Comparison of ENCODE assay signal across 2 cellular contexts in the genomic region with DNA sequence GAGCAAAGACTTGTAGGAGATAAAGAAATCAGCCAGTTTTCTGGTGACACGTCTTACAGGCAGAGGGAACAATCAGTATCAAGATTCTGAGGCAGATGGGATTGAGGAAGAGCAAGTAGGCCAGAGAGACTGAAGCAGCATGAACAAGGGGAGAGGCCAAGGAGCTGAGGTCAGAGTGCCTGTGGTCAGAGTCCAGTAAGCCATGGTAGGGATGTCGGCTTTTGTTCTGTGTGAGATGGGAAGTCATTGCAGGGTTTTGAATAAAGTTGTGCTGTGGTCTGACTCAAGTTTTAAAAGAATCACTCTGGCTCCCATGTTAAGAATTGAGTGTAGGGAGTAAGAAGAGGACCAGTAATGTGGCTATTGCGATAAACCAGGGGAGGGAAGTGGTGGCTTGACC.
TF ChIP-seq lines count a peak whose summit lies in the region.

No MANE protein-coding gene starts in this region.

TF ChIP-seq in SK-N-SH, 30 proteins besides CTCF, POLR2A, EP300 and RAD21 (continued from another document):
- TF ChIP-seq, protein P1, sequence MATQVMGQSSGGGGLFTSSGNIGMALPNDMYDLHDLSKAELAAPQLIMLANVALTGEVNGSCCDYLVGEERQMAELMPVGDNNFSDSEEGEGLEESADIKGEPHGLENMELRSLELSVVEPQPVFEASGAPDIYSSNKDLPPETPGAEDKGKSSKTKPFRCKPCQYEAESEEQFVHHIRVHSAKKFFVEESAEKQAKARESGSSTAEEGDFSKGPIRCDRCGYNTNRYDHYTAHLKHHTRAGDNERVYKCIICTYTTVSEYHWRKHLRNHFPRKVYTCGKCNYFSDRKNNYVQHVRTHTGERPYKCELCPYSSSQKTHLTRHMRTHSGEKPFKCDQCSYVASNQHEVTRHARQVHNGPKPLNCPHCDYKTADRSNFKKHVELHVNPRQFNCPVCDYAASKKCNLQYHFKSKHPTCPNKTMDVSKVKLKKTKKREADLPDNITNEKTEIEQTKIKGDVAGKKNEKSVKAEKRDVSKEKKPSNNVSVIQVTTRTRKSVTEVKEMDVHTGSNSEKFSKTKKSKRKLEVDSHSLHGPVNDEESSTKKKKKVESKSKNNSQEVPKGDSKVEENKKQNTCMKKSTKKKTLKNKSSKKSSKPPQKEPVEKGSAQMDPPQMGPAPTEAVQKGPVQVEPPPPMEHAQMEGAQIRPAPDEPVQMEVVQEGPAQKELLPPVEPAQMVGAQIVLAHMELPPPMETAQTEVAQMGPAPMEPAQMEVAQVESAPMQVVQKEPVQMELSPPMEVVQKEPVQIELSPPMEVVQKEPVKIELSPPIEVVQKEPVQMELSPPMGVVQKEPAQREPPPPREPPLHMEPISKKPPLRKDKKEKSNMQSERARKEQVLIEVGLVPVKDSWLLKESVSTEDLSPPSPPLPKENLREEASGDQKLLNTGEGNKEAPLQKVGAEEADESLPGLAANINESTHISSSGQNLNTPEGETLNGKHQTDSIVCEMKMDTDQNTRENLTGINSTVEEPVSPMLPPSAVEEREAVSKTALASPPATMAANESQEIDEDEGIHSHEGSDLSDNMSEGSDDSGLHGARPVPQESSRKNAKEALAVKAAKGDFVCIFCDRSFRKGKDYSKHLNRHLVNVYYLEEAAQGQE (IDR thresholded peaks at IDR 0.05; ENCODE audit: low read depth, low read length) = no peak
- TF ChIP-seq ELF1 (IDR thresholded peaks at IDR 0.05) = no peak
- TF ChIP-seq RCOR1 (IDR thresholded peaks at IDR 0.05; ENCODE audit: low read length) = no peak
- TF ChIP-seq NFIC (IDR thresholded peaks at IDR 0.05; ENCODE audit: borderline replicate concordance) = no peak
- no peak for TF ChIP-seq YY1 (IDR thresholded peaks at IDR 0.05; ENCODE audit: low read depth)
- no peak for TF ChIP-seq SMC3 (IDR thresholded peaks at IDR 0.05; ENCODE audit: low read depth, low read length)
- TF ChIP-seq RFX5 (IDR thresholded peaks at IDR 0.05; ENCODE audit: low read length) = no peak
- no peak for TF ChIP-seq IRF3 (IDR thresholded peaks at IDR 0.05; ENCODE audit: low read depth, low read length)
- no peak for TF ChIP-seq TAF1 (IDR thresholded peaks at IDR 0.05; ENCODE audit: borderline replicate concordance, low read depth, low read length)
- TF ChIP-seq TCF12 (IDR thresholded peaks at IDR 0.05) = no peak
- no peak for TF ChIP-seq MXI1 (IDR thresholded peaks at IDR 0.05; ENCODE audit: low read depth, low read length)
TF ChIP-seq in SK-N-SH: peak in this region for 0.

TF ChIP-seq in SK-N-SH treated with all-trans-retinoic acid at 6 μM for 48 hours, 23 proteins besides CTCF, POLR2A, EP300 and RAD21 (continued from another document):
- no peak for TF ChIP-seq CREB5 (CRISPR knock-in tag; IDR thresholded peaks at IDR 0.05; ENCODE audit: low read depth)
- no peak for TF ChIP-seq TSHZ2 (CRISPR knock-in tag; IDR thresholded peaks at IDR 0.05)
- TF ChIP-seq ZC3H10 (CRISPR knock-in tag; IDR thresholded peaks at IDR 0.05) = no peak
- no peak for TF ChIP-seq PPARA (CRISPR knock-in tag; IDR thresholded peaks at IDR 0.05; ENCODE audit: borderline replicate concordance)
